13 cellular contexts compared by ENCODE assay signal in genomic region chr6:156658186-156658585, GRCh38.
A peak's percentile ranks its signal among the peaks of the same experiment; 100 is the strongest.
DNase-seq lines count a peak whose midpoint lies in the region; ATAC-seq and TF ChIP-seq lines count a peak whose summit lies in the region.
"Had no signal": no experiment of that assay in that cellular context is flagged by ENCODE, and none has a peak within 500 bp of the region (broad histone marks: within the 10 kb centered on the region; RNA-seq: fewer than 3 reads in every experiment).

No MANE protein-coding gene starts in this region.

- POLR2A ChIA-PET in MCF 10A (lab: Yijun Ruan, JAX) = interaction anchor here (1.7 kb wide), 1 partner anchor 28 kb away, joined by 4 read pairs; no protein-coding TSS in a partner anchor

- 3 to 18% (median 10%) methylated on average over 7 of the region's 7 CpGs for WGBS in psoas muscle, 3 donors

- no peaks in the 10 kb centered on the region for H3K9me3 Mint-ChIP-seq in MCF 10A (ENCODE audit: unreplicated experiment)
- H3K9me3 Mint-ChIP-seq in activated naive CD4-positive, alpha-beta T cell treated with anti-CD3 and anti-CD28 coated beads, Interleukin-2, amount 10 ng/mL, durations not matched to agents 7 days and 5 days = no peaks in the 10 kb centered on the region
- H3K9me3 Mint-ChIP-seq: activated naive CD8-positive, alpha-beta T cell treated with anti-CD3 and anti-CD28 coated beads for 36 hours; T-helper 1 cell treated with Interleukin-12 subunit alpha and Interleukin-12 subunit beta and Interleukin-4 antibody, amounts not matched to agents 30 μg/mL and 1 μg/mL, for 36 hours had no signal

- H3K27me3 ChIP-seq in SJCRH30 (no peaks in the 10 kb centered on the region), psoas muscle (ENCODE audit: insufficient read depth in 3 of 3, low read length in 2 of 3) (no peaks in the 10 kb centered on the region)

- H3K4me3 ChIP-seq in SJCRH30 = no peak overlapping the region
- no peak overlapping the region for H3K4me3 ChIP-seq in fibroblast of the aortic adventitia (ENCODE audit: low read depth, low read length)
- peak overlapping the region; percentile 28 for H3K4me3 ChIP-seq in psoas muscle
- H3K4me3 ChIP-seq: GM12878 had no signal

- peak in 1 of 4 donors; percentile 63 for ATAC-seq in psoas muscle
- no peak for ATAC-seq in HG03108 (IDR thresholded peaks at IDR 0.05; ENCODE audit: unreplicated experiment)

- no peak overlapping the region for H3K27ac Mint-ChIP-seq in MCF 10A (ENCODE audit: low read depth, unreplicated experiment)
- H3K27ac Mint-ChIP-seq in activated naive CD4-positive, alpha-beta T cell treated with anti-CD3 and anti-CD28 coated beads, Interleukin-2, amount 10 ng/mL, durations not matched to agents 7 days and 5 days = no peak overlapping the region
- H3K27ac Mint-ChIP-seq: activated naive CD8-positive, alpha-beta T cell treated with anti-CD3 and anti-CD28 coated beads for 36 hours; T-helper 1 cell treated with Interleukin-12 subunit alpha and Interleukin-12 subunit beta and Interleukin-4 antibody, amounts not matched to agents 30 μg/mL and 1 μg/mL, for 36 hours had no signal

- H3K27ac ChIP-seq in SJCRH30 = no peak overlapping the region
- H3K27ac ChIP-seq in psoas muscle = no peak overlapping the region

- H3K36me3 Mint-ChIP-seq in MCF 10A (ENCODE audit: insufficient read depth, unreplicated experiment) = no peaks in the 10 kb centered on the region
- H3K36me3 Mint-ChIP-seq in activated naive CD4-positive, alpha-beta T cell treated with anti-CD3 and anti-CD28 coated beads, Interleukin-2, amount 10 ng/mL, durations not matched to agents 7 days and 5 days = no peaks in the 10 kb centered on the region
- H3K36me3 Mint-ChIP-seq: activated naive CD8-positive, alpha-beta T cell treated with anti-CD3 and anti-CD28 coated beads for 36 hours had no signal

- no TSS peak for BruUV-seq in MCF 10A (replicated peaks; lab: Mats Ljungman, UMichigan)

- no peaks in the 10 kb centered on the region for H3K9me3 ChIP-seq in SJCRH30 (replicated peaks)
- no peaks in the 10 kb centered on the region for H3K9me3 ChIP-seq in psoas muscle

- TF ChIP-seq CTCF in fibroblast of the aortic adventitia (IDR thresholded peaks at IDR 0.05; ENCODE audit: insufficient read depth, low read length) (no peak), psoas muscle (IDR thresholded peaks at IDR 0.05) (no peak), MCF 10A (IDR thresholded peaks at IDR 0.05; ENCODE audit: unreplicated experiment) (no peak)

- CTCF ChIA-PET in MCF 10A (lab: Yijun Ruan, JAX) = no interaction called here
- CTCF ChIA-PET in activated naive CD4-positive, alpha-beta T cell treated with anti-CD3 and anti-CD28 coated beads, Interleukin-2, amount 10 ng/mL, durations not matched to agents 7 days and 5 days (lab: Charles Lee) = no interaction called here

- peaks cover 3% of the 10 kb centered on the region; the same call in 1 of the 2 replicates for H3K4me1 ChIP-seq in SJCRH30
- H3K4me1 ChIP-seq in psoas muscle = peaks cover 9% of the 10 kb centered on the region

- no peak overlapping the region for H3K4me3 Mint-ChIP-seq in MCF 10A (ENCODE audit: unreplicated experiment)
- H3K4me3 Mint-ChIP-seq in activated naive CD4-positive, alpha-beta T cell treated with anti-CD3 and anti-CD28 coated beads, Interleukin-2, amount 10 ng/mL, durations not matched to agents 7 days and 5 days = no peak overlapping the region
- H3K4me3 Mint-ChIP-seq: activated naive CD8-positive, alpha-beta T cell treated with anti-CD3 and anti-CD28 coated beads for 36 hours; T-helper 1 cell treated with Interleukin-12 subunit alpha and Interleukin-12 subunit beta and Interleukin-4 antibody, amounts not matched to agents 30 μg/mL and 1 μg/mL, for 36 hours had no signal

- intact Hi-C loops in psoas muscle (cut with DNase I) (no loop called here), MCF 10A (cut with micrococcal nuclease) (no loop called here)

- H3K27me3 Mint-ChIP-seq in MCF 10A (ENCODE audit: insufficient read depth, unreplicated experiment) = peaks cover 11% of the 10 kb centered on the region
- peaks cover 4% of the 10 kb centered on the region for H3K27me3 Mint-ChIP-seq in activated naive CD4-positive, alpha-beta T cell treated with anti-CD3 and anti-CD28 coated beads, Interleukin-2, amount 10 ng/mL, durations not matched to agents 7 days and 5 days

- H3K4me1 Mint-ChIP-seq in MCF 10A (ENCODE audit: insufficient read depth, unreplicated experiment) = no peaks in the 10 kb centered on the region
- peaks cover 9% of the 10 kb centered on the region for H3K4me1 Mint-ChIP-seq in activated naive CD4-positive, alpha-beta T cell treated with anti-CD3 and anti-CD28 coated beads, Interleukin-2, amount 10 ng/mL, durations not matched to agents 7 days and 5 days

- DNase-seq in COLO829 (ENCODE audit: low spot score) = peak; percentile 63
- DNase-seq in SJCRH30 = peak; percentile 17 to 50
- DNase-seq in fibroblast of the aortic adventitia (ENCODE audit: low read depth) = peak; percentile 94
- no peak for DNase-seq in psoas muscle
- no peak for DNase-seq in COR-L47 (lab: John Stamatoyannopoulos, UW)
- no peak for DNase-seq in MCF 10A (ENCODE audit: unreplicated experiment)
- no peak for DNase-seq in activated naive CD4-positive, alpha-beta T cell treated with anti-CD3 and anti-CD28 coated beads, Interleukin-2, amount 10 ng/mL, durations not matched to agents 7 days and 5 days
- DNase-seq: activated naive CD8-positive, alpha-beta T cell treated with anti-CD3 and anti-CD28 coated beads for 36 hours; kidney; NCI-H1436 treated with DMSO at 0.1 percent for 48 hours had no signal

- H3K36me3 ChIP-seq in SJCRH30 (no peaks in the 10 kb centered on the region), psoas muscle (ENCODE audit: insufficient read depth in 1 of 2, low read depth in 1 of 2) (no peaks in the 10 kb centered on the region)

Comparison
In these comparisons a context has a peak if more than half of its experiments do, and no peak if none do; other contexts are left out.
1. DNase-seq: peak in COLO829 (single experiment), SJCRH30 (2 of 2) and fibroblast of the aortic adventitia (single experiment); none in psoas muscle (0 of 2), COR-L47 (single experiment), MCF 10A (single experiment) and activated naive CD4-positive, alpha-beta T cell treated with anti-CD3 and anti-CD28 coated beads, Interleukin-2, amount 10 ng/mL, durations not matched to agents 7 days and 5 days (single experiment).